In genomic region chr20:31566658-31567379, GRCh38 we compare ENCODE assay signal across 1 cellular context.
TF ChIP-seq lines count a peak whose summit lies in the region.

No MANE protein-coding gene starts in this region.

TF ChIP-seq in HEK293, 187 proteins besides CTCF, POLR2A, EP300 and RAD21 (continued from another document and continues in another):
- TF ChIP-seq ZSCAN18 (tag by site-specific recombination; IDR thresholded peaks at IDR 0.05) (no peak), ZNF501 (tag by site-specific recombination; IDR thresholded peaks at IDR 0.05) (no peak), ZNF221 (tag by site-specific recombination; IDR thresholded peaks at IDR 0.05; ENCODE audit: borderline replicate concordance) (no peak), BCL11A (tag by site-specific recombination; IDR thresholded peaks at IDR 0.05; ENCODE audit: low read depth) (no peak), YY2 (tag by site-specific recombination; IDR thresholded peaks at IDR 0.05) (no peak), ZNF48 (tag by site-specific recombination; IDR thresholded peaks at IDR 0.05) (no peak), OSR2 (tag by site-specific recombination; IDR thresholded peaks at IDR 0.05) (no peak), TCF7L2 (IDR thresholded peaks at IDR 0.05; ENCODE audit: borderline replicate concordance, low read depth, low read length) (no peak), ZNF558 (tag by site-specific recombination; IDR thresholded peaks at IDR 0.05) (no peak), ZNF138 (tag by site-specific recombination; IDR thresholded peaks at IDR 0.05; ENCODE audit: borderline replicate concordance) (no peak), KLF1 (tag by site-specific recombination; IDR thresholded peaks at IDR 0.05) (peak; percentile 93), ZBTB48 (tag by site-specific recombination; IDR thresholded peaks at IDR 0.05) (peak; percentile 74; the same call in 1 of the 2 replicates), ZNF555 (tag by site-specific recombination; conservative IDR thresholded peaks at IDR 0.05) (no peak), GLIS2 (tag by site-specific recombination; IDR thresholded peaks at IDR 0.05) (peak; percentile 68; the same call in 1 of the 2 replicates), ZNF473 (tag by site-specific recombination; IDR thresholded peaks at IDR 0.05) (no peak), KLF17 (tag by site-specific recombination; IDR thresholded peaks at IDR 0.05) (peak; percentile 78), RBAK (tag by site-specific recombination; IDR thresholded peaks at IDR 0.05) (no peak), ZNF747 (tag by site-specific recombination; IDR thresholded peaks at IDR 0.05) (no peak), HOXD13 (CRISPR knock-in tag; IDR thresholded peaks at IDR 0.05; ENCODE audit: borderline replicate concordance) (no peak), ZNF211 (tag by site-specific recombination; IDR thresholded peaks at IDR 0.05; ENCODE audit: low read depth) (no peak), ZNF114 (tag by site-specific recombination; IDR thresholded peaks at IDR 0.05) (no peak), PRDM2 (tag by site-specific recombination; IDR thresholded peaks at IDR 0.05; ENCODE audit: borderline replicate concordance) (no peak), ZNF146 (tag by site-specific recombination; IDR thresholded peaks at IDR 0.05) (no peak), ZNF112 (tag by site-specific recombination; IDR thresholded peaks at IDR 0.05) (no peak), ZSCAN4 (tag by site-specific recombination; IDR thresholded peaks at IDR 0.05) (no peak), ZNF239 (tag by site-specific recombination; IDR thresholded peaks at IDR 0.05) (no peak), ZNF416 (tag by site-specific recombination; IDR thresholded peaks at IDR 0.05) (no peak), ZBTB7A (tag by site-specific recombination; IDR thresholded peaks at IDR 0.05; ENCODE audit: low read depth) (no peak), TSHZ1 (tag by site-specific recombination; IDR thresholded peaks at IDR 0.05; ENCODE audit: borderline replicate concordance) (no peak), ZNF692 (tag by site-specific recombination; IDR thresholded peaks at IDR 0.05) (no peak), ZNF24 (tag by site-specific recombination; IDR thresholded peaks at IDR 0.05) (no peak), ZNF639 (tag by site-specific recombination; IDR thresholded peaks at IDR 0.05) (no peak), ZNF2 (tag by site-specific recombination; IDR thresholded peaks at IDR 0.05) (no peak), PATZ1 (tag by site-specific recombination; IDR thresholded peaks at IDR 0.05) (no peak), ZNF202 (tag by site-specific recombination; IDR thresholded peaks at IDR 0.05; ENCODE audit: borderline replicate concordance) (no peak), SCRT1 (tag by site-specific recombination; IDR thresholded peaks at IDR 0.05; ENCODE audit: borderline replicate concordance) (peak; percentile 73; the same call in 1 of the 2 replicates), ZNF830 (tag by site-specific recombination; IDR thresholded peaks at IDR 0.05; ENCODE audit: low read depth) (no peak), ZFP37 (tag by site-specific recombination; IDR thresholded peaks at IDR 0.05) (no peak), ZNF341 (tag by site-specific recombination; IDR thresholded peaks at IDR 0.05; ENCODE audit: low read depth) (no peak), GLI2 (tag by site-specific recombination; IDR thresholded peaks at IDR 0.05; ENCODE audit: borderline replicate concordance, low read depth) (no peak), ZFP41 (tag by site-specific recombination; IDR thresholded peaks at IDR 0.05; ENCODE audit: borderline replicate concordance) (no peak), ZNF600 (tag by site-specific recombination; IDR thresholded peaks at IDR 0.05) (no peak), HOXA7 (CRISPR knock-in tag; IDR thresholded peaks at IDR 0.05; ENCODE audit: borderline replicate concordance) (no peak), SCRT2 (tag by site-specific recombination; IDR thresholded peaks at IDR 0.05) (peak; percentile 94), ZNF266 (tag by site-specific recombination; IDR thresholded peaks at IDR 0.05; ENCODE audit: low read depth) (no peak)
